In genomic region chr14:20609215-20610001, GRCh38 we compare ENCODE assay signal across 8 cellular contexts. TPM values are rescaled to one million over a fixed set of nuclear protein-coding genes. Genes with fewer than 3 reads are reported as not detected.
DNase-seq lines count a peak whose midpoint lies in the region; ATAC-seq and TF ChIP-seq lines count a peak whose summit lies in the region.

No MANE protein-coding gene starts in this region.

- under 1% methylated on average over 44 of the region's 44 CpGs for WGBS in esophagus muscularis mucosa

- H3K27me3 ChIP-seq in esophagus muscularis mucosa (no peaks in the 10 kb centered on the region), mucosa of stomach (ENCODE audit: control insufficient read depth, insufficient read depth, low read length) (no peaks in the 10 kb centered on the region)

- no peak for TF ChIP-seq POLR2A in esophagus muscularis mucosa (IDR thresholded peaks at IDR 0.05; ENCODE audit: low read depth)

- H3K4me3 ChIP-seq in GM08714 (ENCODE audit: low read length): peak overlapping the region; percentile 77
- peak overlapping the region; percentile 77 to 88 (median 80) for H3K4me3 ChIP-seq in esophagus muscularis mucosa
- peak overlapping the region; percentile 43 for H3K4me3 ChIP-seq in mucosa of stomach (ENCODE audit: low read length)

- no peaks in the 10 kb centered on the region for H3K36me3 ChIP-seq in esophagus muscularis mucosa
- H3K36me3 ChIP-seq in mucosa of stomach (ENCODE audit: control insufficient read depth, insufficient read depth, low read length): no peaks in the 10 kb centered on the region

- H3K27ac ChIP-seq in esophagus muscularis mucosa (replicated peaks in 1 of 4): peak overlapping the region; percentile 75 to 83 (median 82)

- H3K9me3 ChIP-seq in esophagus muscularis mucosa: no peaks in the 10 kb centered on the region
- no peaks in the 10 kb centered on the region for H3K9me3 ChIP-seq in mucosa of stomach (ENCODE audit: control insufficient read depth, low read length)

- H3K9ac ChIP-seq in mucosa of stomach (ENCODE audit: low read length): peak overlapping the region; percentile 19

- peak; percentile 92 to 98 (median 94) for TF ChIP-seq CTCF in esophagus muscularis mucosa (IDR thresholded peaks at IDR 0.05)

- DNase-seq in HuH-7.5 (ENCODE audit: low spot score) (peak; percentile 57), NOMO-1 treated with dmso at 0.1 percent for 144 hours (lab: John Stamatoyannopoulos, UW; ENCODE audit: unreplicated experiment) (peak; percentile 81), activated T-cell treated with anti-CD3 and anti-CD28 coated beads for 24 hours (ENCODE audit: low read depth) (peak; percentile 69), esophagus muscularis mucosa (ENCODE audit: extremely low spot score) (peak; percentile 96), stromal cell of bone marrow (ENCODE audit: low read depth) (peak; percentile 78)

- ATAC-seq in HG02642 (IDR thresholded peaks at IDR 0.05; ENCODE audit: poor library complexity, unreplicated experiment): no peak

- no peak for TF ChIP-seq EP300 in esophagus muscularis mucosa (IDR thresholded peaks at IDR 0.05)

- intact Hi-C loops in esophagus muscularis mucosa (cut with DNase I): loop anchor here (5.0 kb wide), 3 partner anchors 77 to 282 kb away; partner anchors contain the start of gene TEP1

- peaks cover 4 to 40% (median 26%) of the 10 kb centered on the region in 4 donors for H3K4me1 ChIP-seq in esophagus muscularis mucosa
- H3K4me1 ChIP-seq in mucosa of stomach (ENCODE audit: control insufficient read depth, insufficient read depth, low read length): peaks cover 13% of the 10 kb centered on the region

RNA-seq across cellular contexts. Expression of gene RNASE12, which starts 18.2 kb away (rescaled TPM):
- total RNA-seq in esophagus muscularis mucosa: not detected

RNA-seq across cellular contexts. Expression of gene RNASE11, which starts 21.6 kb away (rescaled TPM):
- total RNA-seq in esophagus muscularis mucosa: not detected

RNA-seq across cellular contexts. Expression of gene OR6S1, which starts 32.1 kb away (rescaled TPM):
- not detected for total RNA-seq in esophagus muscularis mucosa

RNA-seq across cellular contexts. Expression of gene RNASE9, which starts 48.6 kb away (rescaled TPM):
- not detected for total RNA-seq in esophagus muscularis mucosa
